Comparison of ENCODE assay signal across 27 cellular contexts in genomic region chr11:68988486-68988885, GRCh38. TPM values are rescaled to one million over a fixed set of nuclear protein-coding genes. Genes with fewer than 3 reads are reported as not detected.
DNase-seq lines count a peak whose midpoint lies in the region; TF ChIP-seq lines count a peak whose summit lies in the region.
"Had no signal": no experiment of that assay in that cellular context is flagged by ENCODE, and none has a peak within 500 bp of the region (broad histone marks: within the 10 kb centered on the region; RNA-seq: fewer than 3 reads in every experiment).

No MANE protein-coding gene starts in this region.

- no peaks in the 10 kb centered on the region for H3K36me3 ChIP-seq in MG63
- H3K36me3 ChIP-seq in esophagus squamous epithelium = no peaks in the 10 kb centered on the region
- H3K36me3 ChIP-seq: BLaER1, HAP-1, SJCRH30 had no signal

- no peak for TF ChIP-seq CTCF in esophagus squamous epithelium (IDR thresholded peaks at IDR 0.05)

- H3K27me3 ChIP-seq in MG63 (peaks cover 5% of the 10 kb centered on the region; the same call in 1 of the 2 replicates), esophagus squamous epithelium (peaks cover 0 to 26% (median 0%) of the 10 kb centered on the region in 4 donors)
- H3K27me3 ChIP-seq: BLaER1, SJCRH30 had no signal

- DNase-seq in NCI-H2171 (lab: John Stamatoyannopoulos, UW) (peak; percentile 18), NCI-H82 treated with DMSO at 0.1 percent for 48 hours (lab: John Stamatoyannopoulos, UW; ENCODE audit: unreplicated experiment) (peak; percentile 32), cerebellar nuclear complex (lab: John Stamatoyannopoulos, UW) (peak; percentile 44 to 70), MG63 (no peak), dedifferentiated amniotic fluid mesenchymal stem cell (ENCODE audit: extremely low spot score) (no peak), NCI-H446 treated with DMSO at 0.1 percent for 48 hours (lab: John Stamatoyannopoulos, UW) (no peak), esophagus squamous epithelium (lab: John Stamatoyannopoulos, UW) (no peak)
- DNase-seq: CD4-positive, CD25-positive, alpha-beta regulatory T cell; GDM1; HFFc6; KBM-7; NCI-H1105 treated with DMSO at 0.1 percent for 48 hours; NCI-H146; NCI-H1930; NCI-H2227 treated with DMSO at 0.1 percent for 48 hours; NCI-H510A; NCI-H774; PC-9; SJCRH30 had no signal

- H3K9me3 ChIP-seq in MG63 (no peaks in the 10 kb centered on the region), esophagus squamous epithelium (no peaks in the 10 kb centered on the region)
- H3K9me3 ChIP-seq: BLaER1, SJCRH30 had no signal

- TF ChIP-seq POLR2A in esophagus squamous epithelium (IDR thresholded peaks at IDR 0.05) = no peak

- H3K27ac ChIP-seq in esophagus squamous epithelium = no peak overlapping the region
- H3K27ac ChIP-seq: BLaER1, PC-9, SJCRH30 had no signal

- H3K4me1 ChIP-seq in esophagus squamous epithelium = no peaks in the 10 kb centered on the region
- H3K4me1 ChIP-seq: BLaER1, HAP-1, SJCRH30 had no signal

- no peak overlapping the region for H3K4me3 ChIP-seq in MG63
- H3K4me3 ChIP-seq in esophagus squamous epithelium = no peak overlapping the region
- H3K4me3 ChIP-seq: BLaER1, GM12878, GM23338, HAP-1, PC-9, SJCRH30 had no signal

- intact Hi-C loops in esophagus squamous epithelium (cut with DNase I) = no loop called here

RNA-seq across cellular contexts. Expression of gene MRGPRD, which starts 7.7 kb away (rescaled TPM):
- total RNA-seq in MG63 (2014; rRNA removed; shearing (Covaris generic); ENCODE audit: low replicate concordance) = not detected in 2 replicates
- total RNA-seq in esophagus squamous epithelium = not detected
- total RNA-seq: CD4-positive, CD25-positive, alpha-beta regulatory T cell; GM12878; GM23338; HFFc6; LHCN-M2; MCF 10A; PC-9; Right ventricle myocardium inferior; RPMI7951; SJCRH30 had no signal

RNA-seq across cellular contexts. Expression of gene MRGPRF, which starts 24.6 kb away (rescaled TPM):
- total RNA-seq in MG63 (2014; rRNA removed; shearing (Covaris generic); ENCODE audit: low replicate concordance) = 2.0 TPM in 1 of 2 replicates, not detected in the other
- 10 to 100 TPM in 1 of 4 donors, 1 to 10 TPM in 3; 1.3 to 14.3 (median 6.1) TPM for total RNA-seq in esophagus squamous epithelium
- total RNA-seq: CD4-positive, CD25-positive, alpha-beta regulatory T cell; GM12878; MCF 10A; RPMI7951 had no signal

Comparison
In these comparisons a context has a peak if more than half of its experiments do, and no peak if none do; other contexts are left out.
1. DNase-seq: peak in NCI-H2171 (single experiment), NCI-H82 treated with DMSO at 0.1 percent for 48 hours (single experiment) and cerebellar nuclear complex (2 of 2); none in MG63 (single experiment), dedifferentiated amniotic fluid mesenchymal stem cell (single experiment), NCI-H446 treated with DMSO at 0.1 percent for 48 hours (single experiment) and esophagus squamous epithelium (single experiment).